13 cellular contexts compared by ENCODE assay signal in the genomic region with DNA sequence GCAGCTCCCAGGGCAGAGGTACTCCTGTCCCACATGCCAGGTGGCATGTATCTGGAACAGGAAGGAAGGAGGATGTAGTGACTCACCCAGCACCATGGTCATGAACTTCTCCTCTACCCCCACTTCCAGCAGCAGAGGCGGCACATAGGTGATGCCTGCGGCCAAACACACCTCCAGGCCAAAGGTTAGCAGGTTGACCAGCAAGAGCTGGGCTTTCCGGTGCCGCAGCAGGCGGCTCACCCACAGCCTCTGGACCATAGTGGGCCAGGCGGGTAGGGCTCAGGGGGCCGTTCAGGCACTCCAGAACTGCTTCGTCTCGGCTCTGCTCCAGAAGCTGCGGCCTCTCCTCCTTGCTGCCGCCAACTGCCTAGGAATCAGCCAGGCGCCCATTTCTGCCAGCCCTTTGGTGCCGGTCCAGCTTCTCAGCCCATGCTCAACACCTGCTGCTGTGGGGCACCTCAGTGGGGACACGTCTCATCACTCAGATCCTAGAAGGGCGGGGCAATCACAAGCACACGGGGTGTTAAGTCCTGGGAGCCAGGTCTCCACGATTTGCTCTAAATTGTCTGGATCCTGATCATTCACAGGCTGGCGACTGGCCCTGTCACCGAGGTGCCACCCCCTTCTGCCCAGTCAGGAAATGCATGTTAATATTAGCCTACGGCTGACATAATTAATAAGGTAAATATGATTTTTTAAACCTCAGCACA. TPM values are rescaled to one million over a fixed set of nuclear protein-coding genes. Genes with fewer than 3 reads are reported as not detected.
A peak's percentile ranks its signal among the peaks of the same experiment; 100 is the strongest.
DNase-seq lines count a peak whose midpoint lies in the region; ATAC-seq and TF ChIP-seq lines count a peak whose summit lies in the region.
"Had no signal": no experiment of that assay in that cellular context is flagged by ENCODE, and none has a peak within 500 bp of the region (broad histone marks: within the 10 kb centered on the region; RNA-seq: fewer than 3 reads in every experiment).

No MANE protein-coding gene starts in this region.

- H3K9me3 ChIP-seq in muscle layer of duodenum (ENCODE audit: control insufficient read depth in 1 of 2, low read length in 2 of 2) (no peaks in the 10 kb centered on the region), tibial artery (no peaks in the 10 kb centered on the region), heart left ventricle (no peaks in the 10 kb centered on the region)
- H3K9me3 ChIP-seq: HAP-1 had no signal

- 84 to 88% (median 86%) methylated on average over 12 to 20 of the region's 20 CpGs for WGBS in heart left ventricle, 4 donors

- H3K27ac ChIP-seq in caudate nucleus (ENCODE audit: low read depth, low read length) (peak overlapping the region; percentile 62), muscle layer of duodenum (ENCODE audit: low read length) (peak overlapping the region; percentile 16), tibial artery (no peak overlapping the region), heart left ventricle (no peak overlapping the region)
- H3K27ac ChIP-seq: HL-60 had no signal

- H3K4me1 ChIP-seq in muscle layer of duodenum (ENCODE audit: control insufficient read depth in 1 of 2, insufficient read depth in 2 of 2, low read length in 2 of 2) (peaks cover 8 to 14% of the 10 kb centered on the region in 2 donors), tibial artery (peaks cover 0 to 21% (median 5%) of the 10 kb centered on the region in 4 donors), heart left ventricle (peaks cover 0 to 25% (median 2%) of the 10 kb centered on the region in 12 donors)
- H3K4me1 ChIP-seq: HAP-1 had no signal

- TF ChIP-seq CTCF in tibial artery (IDR thresholded peaks at IDR 0.05) (no peak), heart left ventricle (IDR thresholded peaks at IDR 0.05) (no peak)

- TF ChIP-seq POLR2A in heart left ventricle (IDR thresholded peaks at IDR 0.05): no peak

- H3K4me3 ChIP-seq in muscle layer of duodenum (ENCODE audit: low read depth in 1 of 2, low read length in 2 of 2) (no peak overlapping the region), tibial artery (no peak overlapping the region), heart left ventricle (no peak overlapping the region)
- H3K4me3 ChIP-seq: HAP-1, lung had no signal

- ATAC-seq in heart left ventricle: no peak

- intact Hi-C loops in tibial artery (cut with DNase I; ENCODE audit: low total_unique reads) (loop anchor here (5.0 kb wide), 1 partner anchor 313 kb away; no protein-coding TSS in a partner anchor), heart left ventricle (cut with DNase I) (loop anchor here in 2 of 10 donors (5.0 kb wide), 1 partner anchor 48 kb away; no protein-coding TSS in a partner anchor)

- peak; percentile 47 for DNase-seq in DMS79 treated with DMSO at 0.1 percent for 48 hours (lab: John Stamatoyannopoulos, UW)
- DNase-seq in NCI-H2196 treated with DMSO at 0.1 percent for 48 hours (lab: John Stamatoyannopoulos, UW; ENCODE audit: unreplicated experiment): peak; percentile 46
- DNase-seq in caudate nucleus (lab: John Stamatoyannopoulos, UW): peak in 1 of 61 donors; percentile 18
- no peak for DNase-seq in tibial artery
- DNase-seq in heart left ventricle: no peak
- no peak for DNase-seq in activated gamma-delta T cell (lab: John Stamatoyannopoulos, UW)
- no peak for DNase-seq in T-helper 1 cell
- DNase-seq: activated CD4-positive, alpha-beta T cell treated with anti-CD3 and anti-CD28 coated beads, Interleukin-2, amount 10 ng/mL, durations not matched to agents 7 days and 5 days; activated naive CD8-positive, alpha-beta T cell treated with anti-CD3 and anti-CD28 coated beads, Interleukin-2, amount 10 ng/mL, durations not matched to agents 7 days and 5 days had no signal

- H3K27me3 ChIP-seq in muscle layer of duodenum (ENCODE audit: low read depth, low read length): no peaks in the 10 kb centered on the region
- H3K27me3 ChIP-seq in tibial artery: no peaks in the 10 kb centered on the region
- no peaks in the 10 kb centered on the region for H3K27me3 ChIP-seq in heart left ventricle

- H3K36me3 ChIP-seq in muscle layer of duodenum (ENCODE audit: control insufficient read depth in 1 of 2, insufficient read depth in 2 of 2, low read length in 2 of 2) (no peaks in the 10 kb centered on the region), tibial artery (no peaks in the 10 kb centered on the region), heart left ventricle (no peaks in the 10 kb centered on the region)
- H3K36me3 ChIP-seq: HAP-1 had no signal

RNA-seq across cellular contexts. Expression of a gene that starts 15.8 kb away (rescaled TPM):
- total RNA-seq in heart left ventricle: 1 to 10 TPM; 1.2 to 6.1 (median 2.6) TPM
- polyA plus RNA-seq in heart left ventricle: 1 to 10 TPM; 2.6 to 3.3 TPM

RNA-seq across cellular contexts. Expression of a gene that starts 32.7 kb away (rescaled TPM):
- 10 to 100 TPM; 18.5 to 54.9 (median 36.5) TPM for total RNA-seq in heart left ventricle
- polyA plus RNA-seq in heart left ventricle: 10 to 100 TPM in 1 of 2 donors, 1 to 10 TPM in 1; 5.0 to 11.3 TPM

Comparison
In these comparisons a context has a peak if more than half of its experiments do, and no peak if none do; other contexts are left out.
1. DNase-seq: peak in DMS79 treated with DMSO at 0.1 percent for 48 hours (single experiment) and NCI-H2196 treated with DMSO at 0.1 percent for 48 hours (single experiment); none in tibial artery (0 of 2), heart left ventricle (0 of 5), activated gamma-delta T cell (single experiment) and T-helper 1 cell (0 of 5).
2. H3K27ac ChIP-seq: peak in caudate nucleus (single experiment) and muscle layer of duodenum (single experiment); none in tibial artery (0 of 2) and heart left ventricle (0 of 12).